ENCODE assay signal across 14 cellular contexts in genomic region chr6:42199106-42199981, GRCh38. TPM values are rescaled to one million over a fixed set of nuclear protein-coding genes. Genes with fewer than 3 reads are reported as not detected.
DNase-seq lines count a peak whose midpoint lies in the region; ATAC-seq and TF ChIP-seq lines count a peak whose summit lies in the region.
"Had no signal": no experiment of that assay in that cellular context is flagged by ENCODE, and none has a peak within 500 bp of the region (broad histone marks: within the 10 kb centered on the region; RNA-seq: fewer than 3 reads in every experiment).

No MANE protein-coding gene starts in this region.

- H3K4me3 Mint-ChIP-seq in HFFc6, result peak overlapping the region; percentile 51

- in situ Hi-C loops in ACHN (cut with HindIII; ENCODE audit: low pct_ligation_motif_present, low pct_unique_long_range_greater_than_20kb, low sequenced_read_pairs), result no loop called here

- no peak overlapping the region for H3K4me3 ChIP-seq in right cardiac atrium (ENCODE audit: low read length)
- H3K4me3 ChIP-seq: adrenal gland, prostate gland had no signal

- ATAC-seq in right cardiac atrium (no peak), GM18909 (IDR thresholded peaks at IDR 0.05; ENCODE audit: poor library complexity, unreplicated experiment) (no peak), HG02642 (IDR thresholded peaks at IDR 0.05; ENCODE audit: poor library complexity, unreplicated experiment) (no peak)

- H3K36me3 Mint-ChIP-seq in HFFc6 (ENCODE audit: low read depth), result peaks cover 4% of the 10 kb centered on the region; the same call in 1 of the 2 replicates

- WGBS in right cardiac atrium, result 76% methylated on average over 5 of the region's 5 CpGs

- H3K9me3 ChIP-seq in right cardiac atrium (ENCODE audit: control insufficient read depth, low read length), result no peaks in the 10 kb centered on the region
- H3K9me3 ChIP-seq: adrenal gland, prostate gland had no signal

- intact Hi-C loops in right cardiac atrium (cut with DNase I), result no loop called here

- H3K27me3 Mint-ChIP-seq in HFFc6 (ENCODE audit: insufficient read depth), result peaks cover 3% of the 10 kb centered on the region

- peak; percentile 93 for DNase-seq in ACHN
- DNase-seq in HFFc6, result peak; percentile 47
- DNase-seq in T1000 (lab: John Stamatoyannopoulos, UW), result peak; percentile 39
- peak; percentile 70 for DNase-seq in fibroblast of peridontal ligament (ENCODE audit: extremely low read depth)
- no peak for DNase-seq in activated naive CD4-positive, alpha-beta T cell (lab: John Stamatoyannopoulos, UW)
- DNase-seq in right cardiac atrium, result no peak
- DNase-seq: left ventricle myocardium superior, NCI-H82 had no signal

- no peaks in the 10 kb centered on the region for H3K27me3 ChIP-seq in right cardiac atrium (ENCODE audit: control insufficient read depth, insufficient read depth)
- H3K27me3 ChIP-seq: adrenal gland had no signal

- no peak overlapping the region for H3K27ac ChIP-seq in right cardiac atrium (ENCODE audit: low read length)
- H3K27ac ChIP-seq: adrenal gland, prostate gland had no signal

- TF ChIP-seq CTCF in HFFc6 (IDR thresholded peaks at IDR 0.05), result no peak

- peak overlapping the region; percentile 86 for H3K27ac Mint-ChIP-seq in HFFc6

- H3K4me1 ChIP-seq in right cardiac atrium (ENCODE audit: control insufficient read depth, insufficient read depth, low read length), result peaks cover 3% of the 10 kb centered on the region
- H3K4me1 ChIP-seq: adrenal gland, prostate gland had no signal

- no peaks in the 10 kb centered on the region for H3K9me3 Mint-ChIP-seq in HFFc6

- H3K4me1 Mint-ChIP-seq in HFFc6 (ENCODE audit: low read depth), result peaks cover 34% of the 10 kb centered on the region

RNA-seq across cellular contexts. Expression of gene GUCA1B, which starts 4.6 kb away (rescaled TPM):
- total RNA-seq in HFFc6 (2021; fragmentation: NEBNext Ultra II Directional; extraction: Animal tissue kit (Norgen Biotek cat#: 25700)), result under 1 TPM in 4 of 6 experiments, not detected in 2; 0.17 to 0.31 (median 0.24) TPM
- total RNA-seq in right cardiac atrium, result 1 to 10 TPM; 1.0 to 2.5 (median 1.6) TPM
- 0.11 TPM for polyA plus RNA-seq in right cardiac atrium

RNA-seq across cellular contexts. Expression of gene MRPS10, which starts 18.3 kb away (rescaled TPM):
- total RNA-seq in HFFc6 (2021; fragmentation: NEBNext Ultra II Directional; extraction: Animal tissue kit (Norgen Biotek cat#: 25700)), result 10 to 100 TPM; 40.9 to 49.3 (median 43.8) TPM
- 10 to 100 TPM; 39.0 to 46.1 (median 42.0) TPM for total RNA-seq in right cardiac atrium
- polyA plus RNA-seq in right cardiac atrium, result 41.8 TPM

RNA-seq across cellular contexts. Expression of gene GUCA1A, which starts 26.2 kb away (rescaled TPM):
- not detected for total RNA-seq in HFFc6 (2021; fragmentation: NEBNext Ultra II Directional; extraction: Animal tissue kit (Norgen Biotek cat#: 25700))
- total RNA-seq in right cardiac atrium, result not detected
- not detected for polyA plus RNA-seq in right cardiac atrium
- total RNA-seq: activated CD8-positive, alpha-beta memory T cell treated with anti-CD3 and anti-CD28 coated beads for 36 hours; adrenal gland; left ventricle myocardium superior; T-helper 1 cell treated with Interleukin-12 subunit alpha and Interleukin-12 subunit beta and Interleukin-4 antibody, amounts not matched to agents 30 ng/mL and 1 ng/mL, for 36 hours had no signal
- polyA plus RNA-seq: adrenal gland had no signal

RNA-seq across cellular contexts. Expression of gene C6orf132, which starts 56.9 kb away (rescaled TPM):
- 1 to 10 TPM; 4.7 to 6.6 (median 5.1) TPM for total RNA-seq in HFFc6 (2021; fragmentation: NEBNext Ultra II Directional; extraction: Animal tissue kit (Norgen Biotek cat#: 25700))
- total RNA-seq in right cardiac atrium, result 1 to 10 TPM in 3 of 4 donors, under 1 TPM in 1; 0.64 to 2.4 (median 1.6) TPM
- polyA plus RNA-seq in right cardiac atrium, result 1.8 TPM

Comparison
In these comparisons a context has a peak if more than half of its experiments do, and no peak if none do; other contexts are left out.
1. DNase-seq: peak in ACHN (single experiment), HFFc6 (single experiment), T1000 (single experiment) and fibroblast of peridontal ligament (single experiment); none in activated naive CD4-positive, alpha-beta T cell (0 of 4) and right cardiac atrium (0 of 3).